ENCODE assay signal across 8 cellular contexts in genomic region chr4:81913427-81913878, GRCh38.
DNase-seq lines count a peak whose midpoint lies in the region; ATAC-seq and TF ChIP-seq lines count a peak whose summit lies in the region.

No MANE protein-coding gene starts in this region.

- WGBS in hepatocyte (ENCODE audit: low lambda C conversion rate, missing lambda C conversion rate) = 24% methylated on average over 12 of the region's 12 CpGs

- H3K4me2 ChIP-seq in hepatocyte = no peak overlapping the region

- DNase-seq in CD4-positive, alpha-beta T cell = peak; percentile 11 to 46 (median 26)
- peak; percentile 36 for DNase-seq in GM19238 (ENCODE audit: insufficient read length, low spot score)
- DNase-seq in RWPE2 (ENCODE audit: low spot score) = no peak
- DNase-seq in activated gamma-delta T cell treated with anti-CD3 and anti-CD28 coated beads, Interleukin-2, amount 50 U/mL, for 16 hours (ENCODE audit: low read depth) = peak; percentile 18
- DNase-seq in hepatocyte (ENCODE audit: low spot score) = peak; percentile 74
- DNase-seq in stimulated activated CD4-positive, alpha-beta T cell treated with anti-CD3 and anti-CD28 coated beads, Interleukin-1b, Interleukin-23, amount 100 ng/mL, for 24 hours (ENCODE audit: low read depth in 4 of 4, low spot score in 1 of 4) = peak; percentile 21 to 34 (median 28)
- DNase-seq in uterus = no peak

- H3K79me2 ChIP-seq in hepatocyte = no peaks in the 10 kb centered on the region

- H4K20me1 ChIP-seq in hepatocyte (ENCODE audit: insufficient read depth, poor library complexity, severe bottlenecking) = no peaks in the 10 kb centered on the region

- no peak for TF ChIP-seq POLR2A in uterus (IDR thresholded peaks at IDR 0.05)

- H3K27ac Mint-ChIP-seq in CD4-positive, alpha-beta T cell = no peak overlapping the region

- POLR2A ChIA-PET in CD4-positive, alpha-beta T cell (lab: Charles Lee) = interaction anchor here (0.6 kb wide), 1 partner anchor 43 kb away, joined by 3 read pairs; no protein-coding TSS in a partner anchor

- intact Hi-C loops in CD4-positive, alpha-beta T cell (cut with DNase I, micrococcal nuclease) = loop anchor here (2.0 to 10.0 kb wide), 2 partner anchors 351 to 355 kb away; no protein-coding TSS in a partner anchor
- intact Hi-C loops in uterus (cut with DNase I; ENCODE audit: low total_unique reads) = no loop called here

- H3K4me3 Mint-ChIP-seq in CD4-positive, alpha-beta T cell = no peak overlapping the region

- H3K27me3 Mint-ChIP-seq in CD4-positive, alpha-beta T cell = peaks cover 5% of the 10 kb centered on the region

- no peaks in the 10 kb centered on the region for H3K36me3 Mint-ChIP-seq in CD4-positive, alpha-beta T cell (ENCODE audit: low read depth)

- peak; percentile 82 for ATAC-seq in CD4-positive, alpha-beta T cell (ENCODE audit: poor library complexity)
- ATAC-seq in HG03354 (IDR thresholded peaks at IDR 0.05; ENCODE audit: poor library complexity, severe bottlenecking, unreplicated experiment) (peak; percentile 79), RWPE2 (ENCODE audit: low read depth) (peak; percentile 66; the same call in 1 of the 3 replicates)

- H3K4me3 ChIP-seq in RWPE2 (ENCODE audit: severe bottlenecking) (no peak overlapping the region), hepatocyte (no peak overlapping the region), uterus (no peak overlapping the region)

- no peak overlapping the region for H3K27ac ChIP-seq in CD4-positive, alpha-beta T cell (ENCODE audit: low read depth, low read length)
- H3K27ac ChIP-seq in RWPE2 (ENCODE audit: poor library complexity, severe bottlenecking) (no peak overlapping the region), hepatocyte (no peak overlapping the region), uterus (no peak overlapping the region)

- H3K36me3 ChIP-seq in RWPE2 (ENCODE audit: low read depth) (no peaks in the 10 kb centered on the region), hepatocyte (replicated peaks; ENCODE audit: insufficient read depth, low read depth) (no peaks in the 10 kb centered on the region), uterus (no peaks in the 10 kb centered on the region)

- H3K9me3 ChIP-seq in CD4-positive, alpha-beta T cell (ENCODE audit: control insufficient read depth, low read length) = no peaks in the 10 kb centered on the region
- H3K9me3 ChIP-seq in RWPE2 (ENCODE audit: severe bottlenecking) = no peaks in the 10 kb centered on the region
- no peaks in the 10 kb centered on the region for H3K9me3 ChIP-seq in hepatocyte (ENCODE audit: low read depth)
- H3K9me3 ChIP-seq in uterus = no peaks in the 10 kb centered on the region

- no peaks in the 10 kb centered on the region for H3K9me2 ChIP-seq in hepatocyte (replicated peaks; ENCODE audit: insufficient read depth)

- peaks cover 10% of the 10 kb centered on the region for H3K4me1 Mint-ChIP-seq in CD4-positive, alpha-beta T cell (ENCODE audit: low read depth)

- peak; percentile 79 for TF ChIP-seq CTCF in CD4-positive, alpha-beta T cell (IDR thresholded peaks at IDR 0.05)
- TF ChIP-seq CTCF in RWPE2 (IDR thresholded peaks at IDR 0.05; ENCODE audit: poor library complexity, severe bottlenecking) (peak; percentile 79), hepatocyte (IDR thresholded peaks at IDR 0.05; ENCODE audit: poor library complexity) (peak; percentile 59), uterus (IDR thresholded peaks at IDR 0.05) (peak in 1 of 4 experiments; percentile 24)

- H3K9me3 Mint-ChIP-seq in CD4-positive, alpha-beta T cell = no peaks in the 10 kb centered on the region

- CTCF ChIA-PET in CD4-positive, alpha-beta T cell (lab: Charles Lee) = interaction anchor here (0.6 to 1.4 kb wide), 8 partner anchors 9 to 902 kb away, joined by 3 to 5 read pairs (median 3); no protein-coding TSS in a partner anchor

- no peak overlapping the region for H2AFZ ChIP-seq in hepatocyte

- H3K4me1 ChIP-seq in RWPE2 (ENCODE audit: insufficient read depth, poor library complexity, severe bottlenecking) (no peaks in the 10 kb centered on the region), hepatocyte (ENCODE audit: insufficient read depth) (peaks cover 7% of the 10 kb centered on the region), uterus (no peaks in the 10 kb centered on the region)

- H3K27me3 ChIP-seq in CD4-positive, alpha-beta T cell (ENCODE audit: control insufficient read depth, insufficient read depth, low read length) = no peaks in the 10 kb centered on the region
- no peaks in the 10 kb centered on the region for H3K27me3 ChIP-seq in RWPE2 (ENCODE audit: insufficient read depth, poor library complexity, severe bottlenecking)
- H3K27me3 ChIP-seq in hepatocyte = no peaks in the 10 kb centered on the region
- no peaks in the 10 kb centered on the region for H3K27me3 ChIP-seq in uterus

Comparison
In these comparisons a context has a peak if more than half of its experiments do, and no peak if none do; other contexts are left out.
1. DNase-seq: peak in CD4-positive, alpha-beta T cell (10 of 10), GM19238 (single experiment), activated gamma-delta T cell treated with anti-CD3 and anti-CD28 coated beads, Interleukin-2, amount 50 U/mL, for 16 hours (single experiment), hepatocyte (single experiment) and stimulated activated CD4-positive, alpha-beta T cell treated with anti-CD3 and anti-CD28 coated beads, Interleukin-1b, Interleukin-23, amount 100 ng/mL, for 24 hours (4 of 4); none in RWPE2 (single experiment) and uterus (0 of 2).
2. Peak in every context shown above with its lines, with median percentiles within 50 percentile points of each other: ATAC-seq.